In genomic region chr10:12717981-12718707, GRCh38 we compare ENCODE assay signal across 12 cellular contexts.
DNase-seq lines count a peak whose midpoint lies in the region; ATAC-seq, FAIRE-seq and TF ChIP-seq lines count a peak whose summit lies in the region.
"Had no signal": no experiment of that assay in that cellular context is flagged by ENCODE, and none has a peak within 500 bp of the region (broad histone marks: within the 10 kb centered on the region; RNA-seq: fewer than 3 reads in every experiment).

No MANE protein-coding gene starts in this region.

- no peak overlapping the region for H4K8ac ChIP-seq in H1 (ENCODE audit: extremely low read depth, insufficient read depth, low read length)

- H3K36me3 ChIP-seq in Caco-2 (ENCODE audit: control insufficient read depth, insufficient read depth, low read length) (no peaks in the 10 kb centered on the region), MG63 (no peaks in the 10 kb centered on the region), H1 (ENCODE audit: control insufficient read depth in 2 of 4, insufficient read depth in 4 of 4, low read length in 3 of 4) (no peaks in the 10 kb centered on the region)
- H3K36me3 ChIP-seq: transverse colon had no signal

- H3K79me2 ChIP-seq in H1 (ENCODE audit: control insufficient read depth in 1 of 2, insufficient read depth in 2 of 2, low read length in 2 of 2) = no peaks in the 10 kb centered on the region

- no peak overlapping the region for H3K56ac ChIP-seq in H1 (replicated peaks; ENCODE audit: insufficient read length, low read depth, low read length)

- no peak overlapping the region for H3K14ac ChIP-seq in H1 (ENCODE audit: insufficient read length)

- no peak overlapping the region for H3K9ac ChIP-seq in H1 (replicated peaks in 1 of 4; ENCODE audit: extremely low read depth in 1 of 4, low read depth in 3 of 4, low read length in 3 of 4)

- TF ChIP-seq CTCF in Caco-2 (IDR thresholded peaks at IDR 0.05; ENCODE audit: insufficient read depth in 1 of 2, low read depth in 1 of 2, low read length in 1 of 2, severe bottlenecking in 1 of 2, unreplicated experiment in 1 of 2) = peak; percentile 16 to 54
- peak in 2 of 3 experiments; percentile 12 to 54; a peak in 3 of 4 replicates for TF ChIP-seq CTCF in H1 (IDR thresholded peaks at IDR 0.05; ENCODE audit: control extremely low read depth in 1 of 3, insufficient read depth in 1 of 3, low read depth in 1 of 3, low read length in 3 of 3)

- H4K20me1 ChIP-seq in H1 (replicated peaks in 1 of 2; ENCODE audit: control insufficient read depth in 1 of 2, insufficient read depth in 2 of 2, low read length in 2 of 2) = no peaks in the 10 kb centered on the region

- no peak overlapping the region for H2BK5ac ChIP-seq in H1 (ENCODE audit: low read depth, low read length)

- CTCF ChIA-PET in Caco-2 (lab: Charles Lee) (interaction anchor here (0.6 to 1.0 kb wide), 2 partner anchors 9 to 183 kb away, joined by 3 to 4 read pairs; no protein-coding TSS in a partner anchor), H1 (lab: Charles Lee; ENCODE audit: partially characterized antibody) (interaction anchor here (0.7 to 2.2 kb wide), 11 partner anchors 10 to 466 kb away, joined by 3 to 16 read pairs (median 4); no protein-coding TSS in a partner anchor)

- no TSS peak for BruUV-seq in Caco-2 (replicated peaks; lab: Mats Ljungman, UMichigan)

- H3K18ac ChIP-seq in H1 (ENCODE audit: extremely low read depth, low read length) = no peak overlapping the region

- H3K4me3 ChIP-seq in Caco-2 (ENCODE audit: low read depth, low read length) = no peak overlapping the region
- H3K4me3 ChIP-seq in MG63 = no peak overlapping the region
- no peak overlapping the region for H3K4me3 ChIP-seq in H1 (ENCODE audit: extremely low read depth in 1 of 4, insufficient read depth in 2 of 4, low read depth in 3 of 4, low read length in 4 of 4)
- H3K4me3 ChIP-seq: transverse colon had no signal

- TF ChIP-seq EP300 in H1 (IDR thresholded peaks at IDR 0.05; ENCODE audit: borderline replicate concordance in 1 of 2, low read depth in 2 of 2, low read length in 2 of 2) = no peak

- no peak overlapping the region for H3K4me2 ChIP-seq in H1 (ENCODE audit: insufficient read depth in 1 of 2, low read depth in 2 of 2, low read length in 2 of 2)

- H3K4me3 Mint-ChIP-seq in Caco-2 (ENCODE audit: unreplicated experiment) (no peak overlapping the region), memory B cell (no peak overlapping the region)
- H3K4me3 Mint-ChIP-seq: T-helper 1 cell treated with Interleukin-12 subunit alpha and Interleukin-12 subunit beta and Interleukin-4 antibody, amounts not matched to agents 30 μg/mL and 1 μg/mL, for 36 hours had no signal

- no peak overlapping the region for H2BK20ac ChIP-seq in H1 (ENCODE audit: low read length)

- H3K4me1 Mint-ChIP-seq in Caco-2 (ENCODE audit: low read depth, unreplicated experiment) (peaks cover 30% of the 10 kb centered on the region), memory B cell (peaks cover 12% of the 10 kb centered on the region)

- no peak overlapping the region for H2AFZ ChIP-seq in H1 (ENCODE audit: low read length)

- intact Hi-C loops in Caco-2 (cut with micrococcal nuclease; ENCODE audit: unreplicated experiment) = loop anchor here (1.0 kb wide), 3 partner anchors 129 to 356 kb away; no protein-coding TSS in a partner anchor

- no peak overlapping the region for H4K5ac ChIP-seq in H1 (ENCODE audit: insufficient read length, low read depth, low read length)

- no peaks in the 10 kb centered on the region for H3K27me3 Mint-ChIP-seq in Caco-2 (ENCODE audit: insufficient read depth, unreplicated experiment)
- no peaks in the 10 kb centered on the region for H3K27me3 Mint-ChIP-seq in memory B cell

- peak; percentile 66 for FAIRE-seq in H1 (lab: Jason Lieb, UNC)

- no peak overlapping the region for H2BK120ac ChIP-seq in H1 (replicated peaks; ENCODE audit: low read depth, low read length)

- DNase-seq in Caco-2 (no peak), MG63 (peak; percentile 49), H1 (ENCODE audit: low read depth in 1 of 2, low spot score in 2 of 2) (no peak), memory B cell (ENCODE audit: low spot score in 2 of 2) (no peak), SW480 (ENCODE audit: low spot score) (no peak)
- DNase-seq in stimulated activated CD4-positive, alpha-beta T cell treated with anti-CD3 and anti-CD28 coated beads, Interleukin-2, amount 100 ng/mL, for 24 hours = no peak
- DNase-seq: foreskin melanocyte, left ventricle myocardium superior, transverse colon had no signal

- H3K4me1 ChIP-seq in Caco-2 = peaks cover 26% of the 10 kb centered on the region
- peaks cover 0 to 3% (median 0%) of the 10 kb centered on the region in 4 experiments; a peak in 1 of 7 replicates for H3K4me1 ChIP-seq in H1 (replicated peaks in 1 of 4; ENCODE audit: control insufficient read depth in 3 of 4, insufficient read depth in 4 of 4, low read length in 3 of 4)

- peaks cover 9% of the 10 kb centered on the region for H3K9me3 Mint-ChIP-seq in Caco-2 (ENCODE audit: unreplicated experiment)
- no peaks in the 10 kb centered on the region for H3K9me3 Mint-ChIP-seq in memory B cell

- no peak overlapping the region for H3K27ac ChIP-seq in H1 (ENCODE audit: low read depth, low read length)
- H3K27ac ChIP-seq: transverse colon had no signal

- H3K9me3 ChIP-seq in Caco-2 (peaks cover 12% of the 10 kb centered on the region; the same call in 1 of the 2 replicates), MG63 (0 out of 2 replicates have a peak, but pooled peaks cover 3% of the 10 kb centered on the region), H1 (ENCODE audit: insufficient read depth in 2 of 2, low read depth in 1 of 2, low read length in 1 of 2) (no peaks in the 10 kb centered on the region)
- H3K9me3 ChIP-seq: transverse colon had no signal

- H2BK15ac ChIP-seq in H1 (ENCODE audit: low read length) = no peak overlapping the region

- peaks cover 22% of the 10 kb centered on the region for H3K36me3 Mint-ChIP-seq in Caco-2 (ENCODE audit: insufficient read depth, unreplicated experiment)
- peaks cover 12% of the 10 kb centered on the region for H3K36me3 Mint-ChIP-seq in memory B cell

- TF ChIP-seq POLR2A in H1 (IDR thresholded peaks at IDR 0.05; ENCODE audit: control extremely low read depth in 1 of 2, low read depth in 2 of 2, low read length in 2 of 2) = no peak

- no peaks in the 10 kb centered on the region; the same call in 1 of the 2 replicates for H3K23me2 ChIP-seq in H1 (ENCODE audit: low read depth, low read length)

- H3K27me3 ChIP-seq in Caco-2 (replicated peaks; ENCODE audit: control insufficient read depth, insufficient read depth, low read length) (no peaks in the 10 kb centered on the region), MG63 (no peaks in the 10 kb centered on the region), H1 (replicated peaks in 1 of 4; ENCODE audit: control insufficient read depth in 3 of 4, extremely low read depth in 1 of 4, insufficient read depth in 3 of 4, low read length in 3 of 4) (no peaks in the 10 kb centered on the region)
- H3K27me3 ChIP-seq: transverse colon had no signal

- H3K27ac Mint-ChIP-seq in Caco-2 (ENCODE audit: unreplicated experiment) (peak overlapping the region; percentile 7), memory B cell (peak overlapping the region; percentile 26)
- H3K27ac Mint-ChIP-seq: T-helper 1 cell treated with Interleukin-12 subunit alpha and Interleukin-12 subunit beta and Interleukin-4 antibody, amounts not matched to agents 30 μg/mL and 1 μg/mL, for 36 hours had no signal

- no peak overlapping the region for H3K4ac ChIP-seq in H1 (replicated peaks; ENCODE audit: insufficient read length, low read depth, low read length)

- no peak overlapping the region for H2BK12ac ChIP-seq in H1 (ENCODE audit: low read depth, low read length)

- ATAC-seq in memory B cell (ENCODE audit: low read depth) (no peak), HG03439 (IDR thresholded peaks at IDR 0.05; ENCODE audit: unreplicated experiment) (no peak), GM19035 (IDR thresholded peaks at IDR 0.05; ENCODE audit: unreplicated experiment) (no peak)
- ATAC-seq: left ventricle myocardium superior had no signal

- WGBS in H1 (ENCODE audit: extremely low coverage in 1 of 2, insufficient coverage in 1 of 2, insufficient read length in 1 of 2, insufficient replicate concordance in 2 of 2, low coverage in 1 of 2, low lambda C conversion rate in 2 of 2, missing lambda C conversion rate in 1 of 2), 2 experiments = 84% methylated on average over 12 of the region's 12 CpGs; no CpG with 5 or more reads in 1 of the 2 experiments

- no peak overlapping the region for H4K91ac ChIP-seq in H1 (replicated peaks; ENCODE audit: insufficient read length, low read length)

- H3K79me1 ChIP-seq in H1 (ENCODE audit: low read depth, low read length) = no peaks in the 10 kb centered on the region

- no peak overlapping the region for H2AK5ac ChIP-seq in H1 (ENCODE audit: low read depth, low read length)

- POLR2A ChIA-PET in Caco-2 (lab: Charles Lee) (no interaction called here), H1 (lab: Charles Lee; ENCODE audit: partially characterized antibody) (no interaction called here)

- TF ChIP-seq RAD21 in H1 (IDR thresholded peaks at IDR 0.05 in 1 of 2, conservative IDR thresholded peaks at IDR 0.05 in 1 of 2; ENCODE audit: low read depth in 2 of 2, low read length in 2 of 2) = peak; percentile 58 to 65

- H3K23ac ChIP-seq in H1 (ENCODE audit: insufficient read length) = no peak overlapping the region

TF ChIP-seq in H1, 55 proteins besides CTCF, POLR2A, EP300 and RAD21:
- no peak for TF ChIP-seq RNF2 (IDR thresholded peaks at IDR 0.05; ENCODE audit: borderline replicate concordance, low read depth, low read length, missing control alignments, poor library complexity, severe bottlenecking)
- no peak for TF ChIP-seq CREB1 (IDR thresholded peaks at IDR 0.05)
- no peak for TF ChIP-seq PHF8 (conservative IDR thresholded peaks at IDR 0.05; ENCODE audit: low read depth, low read length)
- TF ChIP-seq TAF1 (IDR thresholded peaks at IDR 0.05; ENCODE audit: low read depth, low read length) = no peak
